Comparison of ENCODE assay signal across 1 cellular context in genomic region chr6:135306740-135307420, GRCh38.
TF ChIP-seq lines count a peak whose summit lies in the region.

No MANE protein-coding gene starts in this region.

TF ChIP-seq in K562, 482 proteins besides CTCF, POLR2A, EP300 and RAD21 (continued from another document):
- TF ChIP-seq ZNF23 (CRISPR knock-in tag; IDR thresholded peaks at IDR 0.05) (no peak), SRF (CRISPR knock-in tag; IDR thresholded peaks at IDR 0.05) (peak in 1 of 2 experiments; percentile 38; a peak in 1 of 4 replicates), BCOR (IDR thresholded peaks at IDR 0.05) (no peak), JUND (IDR thresholded peaks at IDR 0.05; ENCODE audit: borderline replicate concordance, low read depth, low read length) (peak; percentile 69), JUND (tag; IDR thresholded peaks at IDR 0.05; ENCODE audit: borderline replicate concordance, low read depth, low read length) (peak; percentile 25; the same call in 1 of the 3 replicates), GATAD2A (IDR thresholded peaks at IDR 0.05) (peak; percentile 98), ARID3A (IDR thresholded peaks at IDR 0.05; ENCODE audit: borderline replicate concordance, low read depth, low read length) (peak; percentile 50; the same call in 1 of the 2 replicates), DDX20 (tag; IDR thresholded peaks at IDR 0.05; ENCODE audit: low read depth) (no peak), IRF9 (tag; IDR thresholded peaks at IDR 0.05) (no peak), RFX7 (CRISPR knock-in tag; IDR thresholded peaks at IDR 0.05) (no peak), KLF10 (CRISPR knock-in tag; IDR thresholded peaks at IDR 0.05) (no peak), HMG20A (CRISPR knock-in tag; conservative IDR thresholded peaks at IDR 0.05) (no peak), ZNF445 (CRISPR knock-in tag; IDR thresholded peaks at IDR 0.05; ENCODE audit: low read depth) (no peak), NR2C2 (CRISPR knock-in tag; IDR thresholded peaks at IDR 0.05) (no peak), NR2C2 (tag; IDR thresholded peaks at IDR 0.05) (peak; percentile 30; the same call in 1 of the 2 replicates), ESRRA (IDR thresholded peaks at IDR 0.05; ENCODE audit: borderline replicate concordance, low read depth) (peak; percentile 68; the same call in 1 of the 2 replicates), ZNF174 (CRISPR knock-in tag; IDR thresholded peaks at IDR 0.05) (no peak), GTF2E2 (tag; IDR thresholded peaks at IDR 0.05) (peak; percentile 35; the same call in 1 of the 2 replicates), DIDO1 (tag; IDR thresholded peaks at IDR 0.05; ENCODE audit: low read depth) (no peak), SP2 (IDR thresholded peaks at IDR 0.05; ENCODE audit: extremely low read depth, low read depth, low read length, poor library complexity, severe bottlenecking) (no peak), NR2F6 (CRISPR knock-in tag; IDR thresholded peaks at IDR 0.05) (no peak), MCM2 (IDR thresholded peaks at IDR 0.05; ENCODE audit: low read depth) (no peak), NELFE (IDR thresholded peaks at IDR 0.05; ENCODE audit: insufficient read depth, insufficient read length) (no peak), FOXA3 (CRISPR knock-in tag; conservative IDR thresholded peaks at IDR 0.05 in 1 of 2, IDR thresholded peaks at IDR 0.05 in 1 of 2) (no peak), SMARCA5 (IDR thresholded peaks at IDR 0.05) (no peak), FOXM1 (IDR thresholded peaks at IDR 0.05; ENCODE audit: low read depth) (peak; percentile 51; the same call in 1 of the 2 replicates), FOXM1 (CRISPR knock-in tag; IDR thresholded peaks at IDR 0.05; ENCODE audit: low read depth) (no peak), RBM34 (IDR thresholded peaks at IDR 0.05; ENCODE audit: borderline replicate concordance, insufficient read depth, low read length) (no peak), BACH1 (tag; IDR thresholded peaks at IDR 0.05) (peak; percentile 46), NFXL1 (CRISPR knock-in tag; IDR thresholded peaks at IDR 0.05) (no peak), ZNF197 (CRISPR knock-in tag; IDR thresholded peaks at IDR 0.05; ENCODE audit: low read depth) (0 out of 2 replicates have a peak, but pooled peaks have one; percentile 38), NFIX (CRISPR knock-in tag; IDR thresholded peaks at IDR 0.05; ENCODE audit: low read depth) (no peak), HNRNPK (IDR thresholded peaks at IDR 0.05; ENCODE audit: low read depth, low read length, poor library complexity, severe bottlenecking) (no peak), MTA3 (IDR thresholded peaks at IDR 0.05; ENCODE audit: borderline replicate concordance) (peak; percentile 82), KDM5B (IDR thresholded peaks at IDR 0.05; ENCODE audit: insufficient replicate concordance, low read depth, low read length) (no peak), RBM39 (optimal IDR thresholded peaks at IDR 0.05; ENCODE audit: low read depth, low read length) (no peak), CEBPG (CRISPR knock-in tag; IDR thresholded peaks at IDR 0.05) (no peak), CEBPG (tag; conservative IDR thresholded peaks at IDR 0.05 in 1 of 2, IDR thresholded peaks at IDR 0.05 in 1 of 2) (peak in 1 of 2 experiments; percentile 79; a peak in 2 of 4 replicates), MBD2 (IDR thresholded peaks at IDR 0.05; ENCODE audit: borderline replicate concordance, low read depth) (0 out of 2 replicates have a peak, but pooled peaks have one; percentile 43), MXD1 (CRISPR knock-in tag; IDR thresholded peaks at IDR 0.05; ENCODE audit: borderline replicate concordance, poor library complexity, severe bottlenecking) (no peak), SNAPC5 (CRISPR knock-in tag; IDR thresholded peaks at IDR 0.05) (no peak)
- TF ChIP-seq, protein P1, sequence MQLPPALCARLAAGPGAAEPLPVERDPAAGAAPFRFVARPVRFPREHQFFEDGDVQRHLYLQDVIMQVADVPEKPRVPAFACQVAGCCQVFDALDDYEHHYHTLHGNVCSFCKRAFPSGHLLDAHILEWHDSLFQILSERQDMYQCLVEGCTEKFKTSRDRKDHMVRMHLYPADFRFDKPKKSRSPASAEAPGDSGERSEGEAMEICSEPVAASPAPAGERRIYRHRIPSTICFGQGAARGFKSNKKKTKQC (CRISPR knock-in tag; IDR thresholded peaks at IDR 0.05) = no peak
- TF ChIP-seq, protein P2, sequence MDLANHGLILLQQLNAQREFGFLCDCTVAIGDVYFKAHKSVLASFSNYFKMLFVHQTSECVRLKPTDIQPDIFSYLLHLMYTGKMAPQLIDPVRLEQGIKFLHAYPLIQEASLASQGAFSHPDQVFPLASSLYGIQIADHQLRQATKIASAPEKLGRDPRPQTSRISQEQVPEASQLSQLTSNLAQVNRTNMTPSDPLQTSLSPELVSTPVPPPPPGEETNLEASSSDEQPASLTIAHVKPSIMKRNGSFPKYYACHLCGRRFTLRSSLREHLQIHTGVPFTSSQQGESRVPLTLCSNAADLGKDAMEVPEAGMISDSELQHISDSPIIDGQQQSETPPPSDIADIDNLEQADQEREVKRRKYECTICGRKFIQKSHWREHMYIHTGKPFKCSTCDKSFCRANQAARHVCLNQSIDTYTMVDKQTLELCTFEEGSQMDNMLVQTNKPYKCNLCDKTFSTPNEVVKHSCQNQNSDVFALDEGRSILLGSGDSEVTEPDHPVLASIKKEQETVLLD (IDR thresholded peaks at IDR 0.05) = peak; percentile 73; the same call in 1 of the 2 replicates
- TF ChIP-seq, protein P3, sequence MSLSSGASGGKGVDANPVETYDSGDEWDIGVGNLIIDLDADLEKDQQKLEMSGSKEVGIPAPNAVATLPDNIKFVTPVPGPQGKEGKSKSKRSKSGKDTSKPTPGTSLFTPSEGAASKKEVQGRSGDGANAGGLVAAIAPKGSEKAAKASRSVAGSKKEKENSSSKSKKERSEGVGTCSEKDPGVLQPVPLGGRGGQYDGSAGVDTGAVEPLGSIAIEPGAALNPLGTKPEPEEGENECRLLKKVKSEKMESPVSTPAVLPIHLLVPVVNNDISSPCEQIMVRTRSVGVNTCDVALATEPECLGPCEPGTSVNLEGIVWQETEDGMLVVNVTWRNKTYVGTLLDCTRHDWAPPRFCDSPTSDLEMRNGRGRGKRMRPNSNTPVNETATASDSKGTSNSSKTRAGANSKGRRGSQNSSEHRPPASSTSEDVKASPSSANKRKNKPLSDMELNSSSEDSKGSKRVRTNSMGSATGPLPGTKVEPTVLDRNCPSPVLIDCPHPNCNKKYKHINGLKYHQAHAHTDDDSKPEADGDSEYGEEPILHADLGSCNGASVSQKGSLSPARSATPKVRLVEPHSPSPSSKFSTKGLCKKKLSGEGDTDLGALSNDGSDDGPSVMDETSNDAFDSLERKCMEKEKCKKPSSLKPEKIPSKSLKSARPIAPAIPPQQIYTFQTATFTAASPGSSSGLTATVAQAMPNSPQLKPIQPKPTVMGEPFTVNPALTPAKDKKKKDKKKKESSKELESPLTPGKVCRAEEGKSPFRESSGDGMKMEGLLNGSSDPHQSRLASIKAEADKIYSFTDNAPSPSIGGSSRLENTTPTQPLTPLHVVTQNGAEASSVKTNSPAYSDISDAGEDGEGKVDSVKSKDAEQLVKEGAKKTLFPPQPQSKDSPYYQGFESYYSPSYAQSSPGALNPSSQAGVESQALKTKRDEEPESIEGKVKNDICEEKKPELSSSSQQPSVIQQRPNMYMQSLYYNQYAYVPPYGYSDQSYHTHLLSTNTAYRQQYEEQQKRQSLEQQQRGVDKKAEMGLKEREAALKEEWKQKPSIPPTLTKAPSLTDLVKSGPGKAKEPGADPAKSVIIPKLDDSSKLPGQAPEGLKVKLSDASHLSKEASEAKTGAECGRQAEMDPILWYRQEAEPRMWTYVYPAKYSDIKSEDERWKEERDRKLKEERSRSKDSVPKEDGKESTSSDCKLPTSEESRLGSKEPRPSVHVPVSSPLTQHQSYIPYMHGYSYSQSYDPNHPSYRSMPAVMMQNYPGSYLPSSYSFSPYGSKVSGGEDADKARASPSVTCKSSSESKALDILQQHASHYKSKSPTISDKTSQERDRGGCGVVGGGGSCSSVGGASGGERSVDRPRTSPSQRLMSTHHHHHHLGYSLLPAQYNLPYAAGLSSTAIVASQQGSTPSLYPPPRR (CRISPR knock-in tag; IDR thresholded peaks at IDR 0.05; ENCODE audit: borderline replicate concordance) = no peak
- TF ChIP-seq, protein P4, sequence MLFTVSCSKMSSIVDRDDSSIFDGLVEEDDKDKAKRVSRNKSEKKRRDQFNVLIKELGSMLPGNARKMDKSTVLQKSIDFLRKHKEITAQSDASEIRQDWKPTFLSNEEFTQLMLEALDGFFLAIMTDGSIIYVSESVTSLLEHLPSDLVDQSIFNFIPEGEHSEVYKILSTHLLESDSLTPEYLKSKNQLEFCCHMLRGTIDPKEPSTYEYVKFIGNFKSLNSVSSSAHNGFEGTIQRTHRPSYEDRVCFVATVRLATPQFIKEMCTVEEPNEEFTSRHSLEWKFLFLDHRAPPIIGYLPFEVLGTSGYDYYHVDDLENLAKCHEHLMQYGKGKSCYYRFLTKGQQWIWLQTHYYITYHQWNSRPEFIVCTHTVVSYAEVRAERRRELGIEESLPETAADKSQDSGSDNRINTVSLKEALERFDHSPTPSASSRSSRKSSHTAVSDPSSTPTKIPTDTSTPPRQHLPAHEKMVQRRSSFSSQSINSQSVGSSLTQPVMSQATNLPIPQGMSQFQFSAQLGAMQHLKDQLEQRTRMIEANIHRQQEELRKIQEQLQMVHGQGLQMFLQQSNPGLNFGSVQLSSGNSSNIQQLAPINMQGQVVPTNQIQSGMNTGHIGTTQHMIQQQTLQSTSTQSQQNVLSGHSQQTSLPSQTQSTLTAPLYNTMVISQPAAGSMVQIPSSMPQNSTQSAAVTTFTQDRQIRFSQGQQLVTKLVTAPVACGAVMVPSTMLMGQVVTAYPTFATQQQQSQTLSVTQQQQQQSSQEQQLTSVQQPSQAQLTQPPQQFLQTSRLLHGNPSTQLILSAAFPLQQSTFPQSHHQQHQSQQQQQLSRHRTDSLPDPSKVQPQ (CRISPR knock-in tag; IDR thresholded peaks at IDR 0.05; ENCODE audit: borderline replicate concordance) = no peak
- TF ChIP-seq, protein P5, sequence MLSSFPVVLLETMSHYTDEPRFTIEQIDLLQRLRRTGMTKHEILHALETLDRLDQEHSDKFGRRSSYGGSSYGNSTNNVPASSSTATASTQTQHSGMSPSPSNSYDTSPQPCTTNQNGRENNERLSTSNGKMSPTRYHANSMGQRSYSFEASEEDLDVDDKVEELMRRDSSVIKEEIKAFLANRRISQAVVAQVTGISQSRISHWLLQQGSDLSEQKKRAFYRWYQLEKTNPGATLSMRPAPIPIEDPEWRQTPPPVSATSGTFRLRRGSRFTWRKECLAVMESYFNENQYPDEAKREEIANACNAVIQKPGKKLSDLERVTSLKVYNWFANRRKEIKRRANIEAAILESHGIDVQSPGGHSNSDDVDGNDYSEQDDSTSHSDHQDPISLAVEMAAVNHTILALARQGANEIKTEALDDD (IDR thresholded peaks at IDR 0.05) = peak; percentile 98
TF ChIP-seq in K562: peak in this region for 79.
